In the genomic region with DNA sequence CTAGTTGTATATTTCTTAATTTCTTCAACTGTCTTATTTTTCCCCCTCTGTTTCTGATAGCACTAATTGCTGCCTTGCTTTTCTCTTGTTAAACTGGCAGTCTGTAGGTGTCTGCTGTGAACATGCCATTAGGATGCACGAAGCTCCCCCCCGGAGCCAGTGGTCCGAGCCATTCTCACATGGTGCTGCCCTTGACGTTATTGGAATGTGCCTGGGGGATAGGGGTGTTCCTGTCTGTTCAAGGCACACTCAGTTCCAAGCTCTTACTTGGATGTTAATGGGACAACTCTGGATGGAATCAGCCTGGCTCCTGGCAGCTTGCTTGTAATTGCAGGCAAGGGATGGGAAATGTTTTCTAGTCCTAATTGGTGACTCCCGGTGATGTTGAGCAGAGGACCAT, we compare ENCODE assay signal across 1 cellular context.
TF ChIP-seq lines count a peak whose summit lies in the region.

No MANE protein-coding gene starts in this region.

TF ChIP-seq in WTC11, 78 proteins besides CTCF, POLR2A, EP300 and RAD21 (continued from another document):
- TF ChIP-seq, protein P1, sequence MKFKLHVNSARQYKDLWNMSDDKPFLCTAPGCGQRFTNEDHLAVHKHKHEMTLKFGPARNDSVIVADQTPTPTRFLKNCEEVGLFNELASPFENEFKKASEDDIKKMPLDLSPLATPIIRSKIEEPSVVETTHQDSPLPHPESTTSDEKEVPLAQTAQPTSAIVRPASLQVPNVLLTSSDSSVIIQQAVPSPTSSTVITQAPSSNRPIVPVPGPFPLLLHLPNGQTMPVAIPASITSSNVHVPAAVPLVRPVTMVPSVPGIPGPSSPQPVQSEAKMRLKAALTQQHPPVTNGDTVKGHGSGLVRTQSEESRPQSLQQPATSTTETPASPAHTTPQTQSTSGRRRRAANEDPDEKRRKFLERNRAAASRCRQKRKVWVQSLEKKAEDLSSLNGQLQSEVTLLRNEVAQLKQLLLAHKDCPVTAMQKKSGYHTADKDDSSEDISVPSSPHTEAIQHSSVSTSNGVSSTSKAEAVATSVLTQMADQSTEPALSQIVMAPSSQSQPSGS (CRISPR knock-in tag; IDR thresholded peaks at IDR 0.05; ENCODE audit: borderline replicate concordance, low read depth), result no peak
- TF ChIP-seq ZNF396 (CRISPR knock-in tag; IDR thresholded peaks at IDR 0.05; ENCODE audit: borderline replicate concordance) (no peak), NR3C1 (CRISPR knock-in tag; conservative IDR thresholded peaks at IDR 0.05; ENCODE audit: low read depth) (no peak), PRRX2 (CRISPR knock-in tag; IDR thresholded peaks at IDR 0.05) (no peak), ZNF232 (CRISPR knock-in tag; IDR thresholded peaks at IDR 0.05) (no peak), TP53 (CRISPR knock-in tag; IDR thresholded peaks at IDR 0.05) (no peak), SOX15 (CRISPR knock-in tag; IDR thresholded peaks at IDR 0.05) (no peak), HMGA2 (CRISPR knock-in tag; IDR thresholded peaks at IDR 0.05) (no peak), NR1H2 (CRISPR knock-in tag; IDR thresholded peaks at IDR 0.05) (no peak), SMAD4 (CRISPR knock-in tag; IDR thresholded peaks at IDR 0.05) (no peak), SMAD3 (CRISPR knock-in tag; IDR thresholded peaks at IDR 0.05; ENCODE audit: borderline replicate concordance) (no peak)
- TF ChIP-seq, protein P2, sequence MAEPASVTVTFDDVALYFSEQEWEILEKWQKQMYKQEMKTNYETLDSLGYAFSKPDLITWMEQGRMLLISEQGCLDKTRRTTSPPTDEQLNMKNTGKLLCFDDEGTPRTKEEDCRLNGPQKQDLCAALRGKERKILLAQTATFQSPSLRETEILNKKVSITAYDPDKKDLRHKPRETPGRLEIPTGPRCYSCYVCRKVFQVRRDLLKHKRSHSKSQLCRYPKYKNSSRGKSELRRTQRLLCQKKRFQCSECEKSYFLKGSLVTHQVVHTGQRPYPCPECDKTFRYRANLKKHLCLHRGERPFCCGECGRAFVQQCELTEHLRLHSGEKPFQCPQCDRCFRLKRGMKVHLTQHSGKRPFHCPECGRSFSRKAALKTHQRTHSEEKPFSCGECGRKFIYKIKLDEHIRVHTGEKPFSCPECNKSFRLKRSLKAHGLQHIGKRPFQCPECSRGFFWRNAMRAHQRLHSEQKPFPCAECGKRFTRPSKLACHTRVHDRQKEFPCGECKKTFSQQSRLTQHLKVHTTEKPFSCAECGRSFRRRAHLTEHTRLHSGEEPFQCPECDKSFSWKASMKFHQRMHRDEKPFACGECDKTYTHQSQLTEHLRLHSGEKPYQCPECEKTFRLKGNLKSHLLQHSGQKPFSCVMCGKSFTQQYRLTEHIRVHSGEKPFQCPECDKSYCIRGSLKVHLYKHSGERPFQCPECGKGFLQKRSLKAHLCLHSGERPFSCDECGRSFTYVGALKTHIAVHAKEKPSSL (CRISPR knock-in tag; conservative IDR thresholded peaks at IDR 0.05), result no peak
- TF ChIP-seq, protein P3, sequence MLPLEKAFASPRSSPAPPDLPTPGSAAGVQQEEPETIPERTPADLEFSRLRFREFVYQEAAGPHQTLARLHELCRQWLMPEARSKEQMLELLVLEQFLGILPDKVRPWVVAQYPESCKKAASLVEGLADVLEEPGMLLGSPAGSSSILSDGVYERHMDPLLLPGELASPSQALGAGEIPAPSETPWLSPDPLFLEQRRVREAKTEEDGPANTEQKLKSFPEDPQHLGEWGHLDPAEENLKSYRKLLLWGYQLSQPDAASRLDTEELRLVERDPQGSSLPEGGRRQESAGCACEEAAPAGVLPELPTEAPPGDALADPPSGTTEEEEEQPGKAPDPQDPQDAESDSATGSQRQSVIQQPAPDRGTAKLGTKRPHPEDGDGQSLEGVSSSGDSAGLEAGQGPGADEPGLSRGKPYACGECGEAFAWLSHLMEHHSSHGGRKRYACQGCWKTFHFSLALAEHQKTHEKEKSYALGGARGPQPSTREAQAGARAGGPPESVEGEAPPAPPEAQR (CRISPR knock-in tag; IDR thresholded peaks at IDR 0.05), result no peak
